1 cellular context compared by ENCODE assay signal in the genomic region with DNA sequence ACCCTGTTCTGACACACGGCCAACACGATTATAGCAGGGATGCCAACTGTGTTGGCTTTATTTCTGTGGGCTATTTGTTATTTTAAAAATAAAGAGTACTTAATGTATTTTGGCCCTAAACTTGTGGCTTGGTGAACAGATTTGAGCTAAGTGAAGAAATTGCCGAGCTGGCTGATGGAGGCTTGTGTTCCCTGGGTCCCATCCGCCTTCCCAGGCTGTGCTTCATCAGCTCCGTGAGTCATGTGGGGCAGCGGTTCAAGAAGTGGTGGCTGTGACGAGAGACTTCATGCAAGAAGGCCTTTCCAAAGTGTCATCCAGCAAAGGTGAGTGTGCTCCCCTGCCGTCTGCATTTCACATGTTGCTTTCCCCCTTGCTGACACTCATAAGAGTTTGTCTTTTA.
TF ChIP-seq lines count a peak whose summit lies in the region.

No MANE protein-coding gene starts in this region.

TF ChIP-seq in IMR-90, 13 proteins besides CTCF, POLR2A, EP300 and RAD21:
- no peak for TF ChIP-seq MXI1 (IDR thresholded peaks at IDR 0.05; ENCODE audit: borderline replicate concordance, low read depth, low read length)
- TF ChIP-seq, protein P1, sequence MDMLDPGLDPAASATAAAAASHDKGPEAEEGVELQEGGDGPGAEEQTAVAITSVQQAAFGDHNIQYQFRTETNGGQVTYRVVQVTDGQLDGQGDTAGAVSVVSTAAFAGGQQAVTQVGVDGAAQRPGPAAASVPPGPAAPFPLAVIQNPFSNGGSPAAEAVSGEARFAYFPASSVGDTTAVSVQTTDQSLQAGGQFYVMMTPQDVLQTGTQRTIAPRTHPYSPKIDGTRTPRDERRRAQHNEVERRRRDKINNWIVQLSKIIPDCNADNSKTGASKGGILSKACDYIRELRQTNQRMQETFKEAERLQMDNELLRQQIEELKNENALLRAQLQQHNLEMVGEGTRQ (IDR thresholded peaks at IDR 0.05; ENCODE audit: low read depth, low read length), result no peak
- TF ChIP-seq MAZ (IDR thresholded peaks at IDR 0.05; ENCODE audit: borderline replicate concordance, low read depth, low read length), result no peak
- TF ChIP-seq FOS (IDR thresholded peaks at IDR 0.05; ENCODE audit: low read depth, low read length), result no peak
- no peak for TF ChIP-seq NFE2L2 (IDR thresholded peaks at IDR 0.05; ENCODE audit: low read depth, low read length)
- TF ChIP-seq BHLHE40 (IDR thresholded peaks at IDR 0.05; ENCODE audit: low read depth, low read length), result no peak
- TF ChIP-seq RCOR1 (IDR thresholded peaks at IDR 0.05; ENCODE audit: insufficient replicate concordance, low read length), result no peak
- TF ChIP-seq, protein P2, sequence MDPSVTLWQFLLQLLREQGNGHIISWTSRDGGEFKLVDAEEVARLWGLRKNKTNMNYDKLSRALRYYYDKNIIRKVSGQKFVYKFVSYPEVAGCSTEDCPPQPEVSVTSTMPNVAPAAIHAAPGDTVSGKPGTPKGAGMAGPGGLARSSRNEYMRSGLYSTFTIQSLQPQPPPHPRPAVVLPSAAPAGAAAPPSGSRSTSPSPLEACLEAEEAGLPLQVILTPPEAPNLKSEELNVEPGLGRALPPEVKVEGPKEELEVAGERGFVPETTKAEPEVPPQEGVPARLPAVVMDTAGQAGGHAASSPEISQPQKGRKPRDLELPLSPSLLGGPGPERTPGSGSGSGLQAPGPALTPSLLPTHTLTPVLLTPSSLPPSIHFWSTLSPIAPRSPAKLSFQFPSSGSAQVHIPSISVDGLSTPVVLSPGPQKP (IDR thresholded peaks at IDR 0.05; ENCODE audit: borderline replicate concordance, low read depth, low read length), result no peak
- no peak for TF ChIP-seq SMC3 (IDR thresholded peaks at IDR 0.05; ENCODE audit: low read depth, low read length)
- no peak for TF ChIP-seq RFX5 (IDR thresholded peaks at IDR 0.05; ENCODE audit: low read depth, low read length)
- no peak for TF ChIP-seq CHD1 (IDR thresholded peaks at IDR 0.05; ENCODE audit: low read depth, low read length)
